Comparison of ENCODE assay signal across 1 cellular context in genomic region chr16:19907161-19907992, GRCh38.
A peak's percentile ranks its signal among the peaks of the same experiment; 100 is the strongest.
TF ChIP-seq lines count a peak whose summit lies in the region.

No MANE protein-coding gene starts in this region.

TF ChIP-seq in HepG2, 621 proteins besides CTCF, POLR2A, EP300 and RAD21 (continued from another document and continues in another):
- TF ChIP-seq CEBPG (CRISPR knock-in tag; IDR thresholded peaks at IDR 0.05) = peak; percentile 33; the same call in 1 of the 2 replicates
- no peak for TF ChIP-seq FLYWCH1 (CRISPR knock-in tag; IDR thresholded peaks at IDR 0.05)
- peak; percentile 81 for TF ChIP-seq ZNF607 (CRISPR knock-in tag; IDR thresholded peaks at IDR 0.05; ENCODE audit: borderline replicate concordance)
- no peak for TF ChIP-seq NR0B2 (CRISPR knock-in tag; IDR thresholded peaks at IDR 0.05)
- no peak for TF ChIP-seq KDM6A (CRISPR knock-in tag; IDR thresholded peaks at IDR 0.05; ENCODE audit: low read depth)
- 0 out of 2 replicates have a peak, but pooled peaks have one; percentile 21 for TF ChIP-seq ZNF691 (CRISPR knock-in tag; IDR thresholded peaks at IDR 0.05; ENCODE audit: borderline replicate concordance, low read depth)
- peak; percentile 35; the same call in 1 of the 2 replicates for TF ChIP-seq ZNF574 (CRISPR knock-in tag; IDR thresholded peaks at IDR 0.05)
- TF ChIP-seq HDAC2 (CRISPR knock-in tag; IDR thresholded peaks at IDR 0.05) = peak; percentile 24; the same call in 1 of the 2 replicates
- TF ChIP-seq TIGD3 (CRISPR knock-in tag; IDR thresholded peaks at IDR 0.05; ENCODE audit: borderline replicate concordance) = no peak
- no peak for TF ChIP-seq ZHX1 (CRISPR knock-in tag; IDR thresholded peaks at IDR 0.05; ENCODE audit: low read depth)
- TF ChIP-seq ELF4 (CRISPR knock-in tag; IDR thresholded peaks at IDR 0.05; ENCODE audit: borderline replicate concordance) = no peak
- peak; percentile 38; the same call in 1 of the 2 replicates for TF ChIP-seq SP2 (CRISPR knock-in tag; IDR thresholded peaks at IDR 0.05)
- no peak for TF ChIP-seq HOXA3 (CRISPR knock-in tag; IDR thresholded peaks at IDR 0.05)
- TF ChIP-seq ZMAT5 (CRISPR knock-in tag; IDR thresholded peaks at IDR 0.05; ENCODE audit: borderline replicate concordance, low read depth) = no peak
- TF ChIP-seq HNRNPL (IDR thresholded peaks at IDR 0.05; ENCODE audit: low read depth, low read length) = no peak
- no peak for TF ChIP-seq HIC2 (CRISPR knock-in tag; IDR thresholded peaks at IDR 0.05; ENCODE audit: low read depth)
- no peak for TF ChIP-seq ELK4 (CRISPR knock-in tag; IDR thresholded peaks at IDR 0.05; ENCODE audit: borderline replicate concordance)
- no peak for TF ChIP-seq HCFC1 (IDR thresholded peaks at IDR 0.05; ENCODE audit: low read depth, low read length)
- TF ChIP-seq BRD4 (CRISPR knock-in tag; IDR thresholded peaks at IDR 0.05) = no peak
- no peak for TF ChIP-seq ZNF770 (CRISPR knock-in tag; IDR thresholded peaks at IDR 0.05)
- no peak for TF ChIP-seq ZMAT3 (CRISPR knock-in tag; conservative IDR thresholded peaks at IDR 0.05)
- peak; percentile 52 for TF ChIP-seq TFDP2 (CRISPR knock-in tag; IDR thresholded peaks at IDR 0.05)
- TF ChIP-seq ZNF234 (CRISPR knock-in tag; conservative IDR thresholded peaks at IDR 0.05) = peak; percentile 62; the same call in 1 of the 2 replicates
- TF ChIP-seq ZNF841 (CRISPR knock-in tag; IDR thresholded peaks at IDR 0.05; ENCODE audit: borderline replicate concordance) = no peak
- TF ChIP-seq THRA (CRISPR knock-in tag; IDR thresholded peaks at IDR 0.05; ENCODE audit: borderline replicate concordance) = peak; percentile 65; the same call in 1 of the 2 replicates
- peak; percentile 42; the same call in 1 of the 2 replicates for TF ChIP-seq GATAD2A (CRISPR knock-in tag; IDR thresholded peaks at IDR 0.05)
- peak; percentile 64; the same call in 1 of the 2 replicates for TF ChIP-seq MAZ (IDR thresholded peaks at IDR 0.05; ENCODE audit: borderline replicate concordance, low read depth, low read length)
- no peak for TF ChIP-seq MAZ (CRISPR knock-in tag; IDR thresholded peaks at IDR 0.05; ENCODE audit: low read depth)
- no peak for TF ChIP-seq NFE2L1 (CRISPR knock-in tag; IDR thresholded peaks at IDR 0.05; ENCODE audit: borderline replicate concordance)
- TF ChIP-seq KAT8 (CRISPR knock-in tag; IDR thresholded peaks at IDR 0.05) = peak; percentile 65; the same call in 1 of the 2 replicates
- no peak for TF ChIP-seq WIZ (CRISPR knock-in tag; IDR thresholded peaks at IDR 0.05)
- TF ChIP-seq ZNF891 (CRISPR knock-in tag; IDR thresholded peaks at IDR 0.05) = peak; percentile 73; the same call in 1 of the 2 replicates
- peak; percentile 54 for TF ChIP-seq ARID5B (CRISPR knock-in tag; IDR thresholded peaks at IDR 0.05)
- no peak for TF ChIP-seq MZF1 (CRISPR knock-in tag; IDR thresholded peaks at IDR 0.05; ENCODE audit: borderline replicate concordance)
- TF ChIP-seq MXD3 (CRISPR knock-in tag; IDR thresholded peaks at IDR 0.05) = peak; percentile 43; the same call in 1 of the 2 replicates
